ENCODE assay signal across 8 cellular contexts in the genomic region with DNA sequence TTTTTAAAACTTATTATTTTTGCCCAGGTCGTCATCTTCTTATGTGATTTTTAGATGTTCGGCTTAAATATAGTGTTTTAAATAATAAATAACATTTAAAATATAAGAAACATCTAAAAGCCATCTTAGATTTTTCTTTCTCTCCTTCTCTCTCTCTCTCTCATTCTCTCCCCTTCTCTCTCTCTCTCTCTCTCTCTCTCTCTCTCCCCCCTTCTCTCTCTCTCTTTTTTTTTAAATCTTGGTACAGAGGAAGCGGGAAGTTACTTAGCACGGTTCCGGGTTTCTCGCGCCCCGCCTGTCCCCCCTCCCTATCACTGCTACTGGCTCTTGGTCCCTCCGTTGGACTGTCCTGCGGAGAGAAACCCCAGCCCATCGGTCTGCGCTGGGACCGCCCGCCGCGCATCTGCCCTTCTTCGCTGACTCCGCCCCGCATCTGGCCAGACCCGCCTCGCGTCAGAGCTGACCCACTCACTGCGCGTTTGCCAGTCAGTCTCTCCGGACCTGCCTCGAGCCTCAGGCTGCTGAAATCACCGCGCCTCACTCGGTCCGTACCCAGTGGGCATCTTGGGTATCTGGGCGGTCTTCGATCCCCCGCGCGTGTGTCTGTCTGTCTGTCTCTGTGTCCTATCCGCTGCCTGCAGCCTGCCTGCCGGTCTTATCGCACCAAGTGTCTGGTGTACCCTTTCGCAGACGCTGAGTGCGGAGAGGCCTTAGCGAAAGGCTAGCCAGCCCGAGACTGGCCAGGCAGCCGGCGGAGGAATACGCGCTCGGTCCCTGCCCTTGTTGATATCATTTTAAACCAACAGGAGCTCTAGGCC. TPM values are rescaled to one million over a fixed set of nuclear protein-coding genes. Genes with fewer than 3 reads are reported as not detected.
DNase-seq lines count a peak whose midpoint lies in the region; ATAC-seq and TF ChIP-seq lines count a peak whose summit lies in the region.

Gene PABPC5, plus strand, starts transcription at position 489 of the 818 bp plus-strand sequence. CDS start 739 bp downstream, outside the sequence.

- in situ Hi-C loops in GM23248 (cut with MboI) (no loop called here), GM13976 (cut with MboI; ENCODE audit: low sequenced_read_pairs, unreplicated experiment) (no loop called here)

- H3K4me2 ChIP-seq in GM23248 (ENCODE audit: unreplicated experiment), result peak within 1 kb of the TSS; percentile 86

- intact Hi-C loops in left ventricle myocardium superior (cut with micrococcal nuclease), result no loop called here

- H3K9me3 ChIP-seq in GM23248 (ENCODE audit: low read depth) (no peaks in the 10 kb centered on the region), BE2C (no peaks in the 10 kb centered on the region)

- no peaks in the 10 kb centered on the region for H4K20me1 ChIP-seq in GM23248 (ENCODE audit: insufficient read depth)

- H2AFZ ChIP-seq in GM23248, result peak within 1 kb of the TSS; percentile 88

- no peaks in the 10 kb centered on the region for H3K9me2 ChIP-seq in GM23248 (ENCODE audit: insufficient read depth)

- H3K4me3 ChIP-seq in GM23248, result peak within 1 kb of the TSS; percentile 79
- no peak within 1 kb of the TSS for H3K4me3 ChIP-seq in BE2C (ENCODE audit: low read depth, low read length)

- 0 out of 2 replicates have a peak, but pooled peaks cover 8% of the 10 kb centered on the region for H3K79me2 ChIP-seq in GM23248 (ENCODE audit: insufficient read depth)

- peaks cover 6% of the 10 kb centered on the region; the same call in 1 of the 2 replicates for H3F3A ChIP-seq in GM23248 (ENCODE audit: insufficient read depth)

- WGBS in GM23248 (ENCODE audit: low coverage in 1 of 2, low lambda C conversion rate in 2 of 2, missing lambda C conversion rate in 2 of 2), 2 experiments, result 0 to 1% methylated on average over 23 to 45 of the region's 48 CpGs

- H3K4me1 ChIP-seq in GM23248 (ENCODE audit: insufficient read depth) (0 out of 2 replicates have a peak, but pooled peaks cover 6% of the 10 kb centered on the region), BE2C (no peaks in the 10 kb centered on the region)

- no peaks in the 10 kb centered on the region for H3K27me3 ChIP-seq in GM23248 (replicated peaks; ENCODE audit: insufficient read depth)
- H3K27me3 ChIP-seq in BE2C, result no peaks in the 10 kb centered on the region

- TF ChIP-seq CTCF in BE2C (IDR thresholded peaks at IDR 0.05; ENCODE audit: low read depth, low read length) (no peak), GM13976 (IDR thresholded peaks at IDR 0.05; ENCODE audit: borderline replicate concordance, control extremely low read depth, extremely low read depth, insufficient read depth, missing control alignments) (no peak)

- H3K27ac ChIP-seq in GM23248, result peak within 1 kb of the TSS; percentile 84

- ATAC-seq in left ventricle myocardium superior, result peak; percentile 100

- peak; percentile 92 for DNase-seq in GM23248
- peak; percentile 61 for DNase-seq in amniotic stem cell (lab: John Stamatoyannopoulos, UW)
- DNase-seq in left ventricle myocardium superior, result peak; percentile 84
- DNase-seq in pons (ENCODE audit: low spot score), result peak; percentile 62
- DNase-seq in HCEC 1CT, result no peak
- DNase-seq in BE2C, result no peak
- DNase-seq in GM13976 (ENCODE audit: low spot score), result no peak
- DNase-seq in A172 (ENCODE audit: low spot score), result no peak

- H3K9ac ChIP-seq in GM23248, result peak within 1 kb of the TSS; percentile 89

- H3K36me3 ChIP-seq in GM23248 (ENCODE audit: low read depth) (no peaks in the 10 kb centered on the region), BE2C (no peaks in the 10 kb centered on the region)

RNA-seq across cellular contexts. Expression of gene PABPC5, which starts in this region (rescaled TPM):
- 3.8 and 5.3 TPM in 2 replicates for total RNA-seq in GM23248 (2014; rRNA removed; shearing (Covaris generic))
- 3.4 and 3.5 TPM in 2 replicates for polyA plus RNA-seq in GM23248 (2016; fragmentation: Nextera tagmentation; extraction: Ambion mirVana)
- 0.72 TPM for total RNA-seq in left ventricle myocardium superior
- polyA plus RNA-seq in BE2C (2012; ENCODE audit: insufficient read depth, insufficient read length, low read depth), result not detected
- not detected in 2 replicates for total RNA-seq in A172 (2014; rRNA removed; shearing (Covaris generic))

Comparison
In these comparisons a context has a peak if more than half of its experiments do, and no peak if none do; other contexts are left out.
1. Peak in DNase-seq and ATAC-seq in left ventricle myocardium superior; RNA of the gene not detected or under 1 TPM.
2. DNase-seq: peak in GM23248 (single experiment), amniotic stem cell (single experiment) and pons (single experiment); none in HCEC 1CT (single experiment), BE2C (single experiment), GM13976 (single experiment) and A172 (single experiment).